In genomic region chr1:187396929-187397796, GRCh38 we compare ENCODE assay signal across 19 cellular contexts.
DNase-seq lines count a peak whose midpoint lies in the region; ATAC-seq and TF ChIP-seq lines count a peak whose summit lies in the region.
"Had no signal": no experiment of that assay in that cellular context is flagged by ENCODE, and none has a peak within 500 bp of the region (broad histone marks: within the 10 kb centered on the region; RNA-seq: fewer than 3 reads in every experiment).

No MANE protein-coding gene starts in this region.

- no peak for TF ChIP-seq POLR2A in spleen (IDR thresholded peaks at IDR 0.05)

- no peak overlapping the region for H3K4me3 Mint-ChIP-seq in WTC11
- H3K4me3 Mint-ChIP-seq: B cell; CD4-positive, alpha-beta T cell had no signal

- POLR2A ChIA-PET in WTC11 (lab: Charles Lee): no interaction called here

- H3K4me1 ChIP-seq in cardiac muscle cell (ENCODE audit: low read depth) (peaks cover 24% of the 10 kb centered on the region), right cardiac atrium (ENCODE audit: control insufficient read depth, insufficient read depth, low read length) (no peaks in the 10 kb centered on the region), mesodermal cell (ENCODE audit: control insufficient read depth, insufficient read depth, low read length, poor library complexity, severe bottlenecking) (peaks cover 3% of the 10 kb centered on the region), spleen (peaks cover 0 to 3% (median 0%) of the 10 kb centered on the region in 6 donors)

- H3K27ac Mint-ChIP-seq in WTC11: no peak overlapping the region
- H3K27ac Mint-ChIP-seq: B cell; CD4-positive, alpha-beta T cell had no signal

- peak in 1 of 2 donors; percentile 73 for DNase-seq in cardiac muscle cell (ENCODE audit: low read depth in 1 of 2, low spot score in 1 of 2)
- no peak for DNase-seq in right cardiac atrium
- DNase-seq in WTC11 (ENCODE audit: low spot score): no peak
- DNase-seq in spleen: peak; percentile 71
- DNase-seq in NCI-H187 (lab: John Stamatoyannopoulos, UW): no peak
- DNase-seq in NCI-H146 (lab: John Stamatoyannopoulos, UW): no peak
- DNase-seq: Calu3; CD4-positive, alpha-beta T cell; DMS53; HCEC 1CT; NCI-H1105 treated with DMSO at 0.1 percent for 48 hours; NCI-H187 treated with DMSO at 0.1 percent for 48 hours; NK-92 treated with Interleukin-12 subunit alpha and Interleukin-12 subunit beta, amount 100 ng/mL, for 24 hours had no signal

- H3K9me3 ChIP-seq in cardiac muscle cell (ENCODE audit: low read depth) (no peaks in the 10 kb centered on the region), right cardiac atrium (ENCODE audit: control insufficient read depth, low read length) (no peaks in the 10 kb centered on the region), mesodermal cell (ENCODE audit: control insufficient read depth, low read length) (no peaks in the 10 kb centered on the region), spleen (peaks cover 0 to 6% (median 0%) of the 10 kb centered on the region in 8 donors)
- H3K9me3 ChIP-seq: MG63 had no signal

- H3K27me3 ChIP-seq in cardiac muscle cell (no peaks in the 10 kb centered on the region), right cardiac atrium (ENCODE audit: control insufficient read depth, insufficient read depth) (no peaks in the 10 kb centered on the region), spleen (replicated peaks in 1 of 7) (no peaks in the 10 kb centered on the region)
- H3K27me3 ChIP-seq: MG63 had no signal

- no peaks in the 10 kb centered on the region for H3K27me3 Mint-ChIP-seq in WTC11 (ENCODE audit: low read depth)
- H3K27me3 Mint-ChIP-seq: B cell; CD4-positive, alpha-beta T cell had no signal

- H3K36me3 ChIP-seq in cardiac muscle cell (no peaks in the 10 kb centered on the region), mesodermal cell (ENCODE audit: control insufficient read depth, insufficient read depth, low read length) (no peaks in the 10 kb centered on the region), spleen (no peaks in the 10 kb centered on the region)
- H3K36me3 ChIP-seq: MG63 had no signal

- peaks cover 10% of the 10 kb centered on the region; the same call in 1 of the 2 replicates for H3K9me3 Mint-ChIP-seq in WTC11

- CTCF ChIA-PET in WTC11 (lab: Charles Lee): interaction anchor here (0.8 to 1.7 kb wide), 3 partner anchors 14 to 16 kb away, joined by 4 to 7 read pairs (median 4); no protein-coding TSS in a partner anchor

- H3K4me1 Mint-ChIP-seq in WTC11: peaks cover 9% of the 10 kb centered on the region
- H3K4me1 Mint-ChIP-seq: B cell had no signal

- ATAC-seq in right cardiac atrium (no peak), WTC11 (0 out of 2 replicates have a peak, but pooled peaks have one; percentile 16), HG03521 (IDR thresholded peaks at IDR 0.05; ENCODE audit: unreplicated experiment) (no peak)

- TF ChIP-seq CTCF in cardiac muscle cell (IDR thresholded peaks at IDR 0.05; ENCODE audit: low read depth, low read length) (no peak), WTC11 (IDR thresholded peaks at IDR 0.05) (no peak), spleen (IDR thresholded peaks at IDR 0.05 in 8 of 11, conservative IDR thresholded peaks at IDR 0.05 in 3 of 11) (no peak)

- 33% methylated on average over 12 of the region's 12 CpGs for WGBS in right cardiac atrium
- 67 to 74% methylated on average over 7 to 11 of the region's 12 CpGs for WGBS in mesodermal cell (ENCODE audit: insufficient coverage in 2 of 2), 2 experiments
- 40 to 54% (median 45%) methylated on average over 12 of the region's 12 CpGs for WGBS in spleen, 5 donors

- H3K4me3 ChIP-seq in cardiac muscle cell: no peak overlapping the region
- no peak overlapping the region for H3K4me3 ChIP-seq in right cardiac atrium (ENCODE audit: low read length)
- H3K4me3 ChIP-seq in mesodermal cell (ENCODE audit: extremely low read depth, insufficient read depth, low read length, poor library complexity, severe bottlenecking): no peak overlapping the region
- H3K4me3 ChIP-seq in spleen: no peak overlapping the region
- H3K4me3 ChIP-seq: MG63, PC-9 had no signal

- intact Hi-C loops in right cardiac atrium (cut with DNase I) (no loop called here), spleen (cut with DNase I; ENCODE audit: low total_unique reads) (no loop called here)

- H3K36me3 Mint-ChIP-seq in WTC11: no peaks in the 10 kb centered on the region

- H3K27ac ChIP-seq in cardiac muscle cell: peak overlapping the region; percentile 86
- H3K27ac ChIP-seq in right cardiac atrium (ENCODE audit: low read length): no peak overlapping the region
- H3K27ac ChIP-seq in mesodermal cell (ENCODE audit: low read depth, low read length, severe bottlenecking): peak overlapping the region; percentile 70
- no peak overlapping the region for H3K27ac ChIP-seq in spleen
- H3K27ac ChIP-seq: 22Rv1, PC-9 had no signal

TF ChIP-seq in WTC11, 78 proteins besides CTCF, POLR2A, EP300 and RAD21:
- no peak for TF ChIP-seq CDX4 (CRISPR knock-in tag; IDR thresholded peaks at IDR 0.05; ENCODE audit: borderline replicate concordance)
- TF ChIP-seq KAT7 (CRISPR knock-in tag; IDR thresholded peaks at IDR 0.05; ENCODE audit: borderline replicate concordance): no peak

Comparison
In these comparisons a context has a peak if more than half of its experiments do, and no peak if none do; other contexts are left out.
1. H3K27ac ChIP-seq: peak in cardiac muscle cell (single experiment) and mesodermal cell (single experiment); none in right cardiac atrium (single experiment) and spleen (0 of 8).